Comparison of ENCODE assay signal across 3 cellular contexts in genomic region chr2:30453498-30453897, GRCh38.
TF ChIP-seq lines count a peak whose summit lies in the region.

No MANE protein-coding gene starts in this region.

TF ChIP-seq in IMR-90, 13 proteins besides CTCF, POLR2A, EP300 and RAD21:
- no peak for TF ChIP-seq NFE2L2 (IDR thresholded peaks at IDR 0.05; ENCODE audit: low read depth, low read length)
- no peak for TF ChIP-seq SMC3 (IDR thresholded peaks at IDR 0.05; ENCODE audit: low read depth, low read length)
- no peak for TF ChIP-seq RFX5 (IDR thresholded peaks at IDR 0.05; ENCODE audit: low read depth, low read length)
- TF ChIP-seq USF2 (IDR thresholded peaks at IDR 0.05; ENCODE audit: low read depth, low read length) = no peak

TF ChIP-seq in WTC11, 78 proteins besides CTCF, POLR2A, EP300 and RAD21:
- TF ChIP-seq PRRX2 (CRISPR knock-in tag; IDR thresholded peaks at IDR 0.05) (no peak), GABPB1 (CRISPR knock-in tag; IDR thresholded peaks at IDR 0.05) (peak; percentile 53)

TF ChIP-seq in liver, 16 proteins besides CTCF, POLR2A, EP300 and RAD21:
- TF ChIP-seq FOXA2 (IDR thresholded peaks at IDR 0.05) = peak; percentile 19
- no peak for TF ChIP-seq YY1 (IDR thresholded peaks at IDR 0.05)
